Comparison of ENCODE assay signal across 1 cellular context in the genomic region with DNA sequence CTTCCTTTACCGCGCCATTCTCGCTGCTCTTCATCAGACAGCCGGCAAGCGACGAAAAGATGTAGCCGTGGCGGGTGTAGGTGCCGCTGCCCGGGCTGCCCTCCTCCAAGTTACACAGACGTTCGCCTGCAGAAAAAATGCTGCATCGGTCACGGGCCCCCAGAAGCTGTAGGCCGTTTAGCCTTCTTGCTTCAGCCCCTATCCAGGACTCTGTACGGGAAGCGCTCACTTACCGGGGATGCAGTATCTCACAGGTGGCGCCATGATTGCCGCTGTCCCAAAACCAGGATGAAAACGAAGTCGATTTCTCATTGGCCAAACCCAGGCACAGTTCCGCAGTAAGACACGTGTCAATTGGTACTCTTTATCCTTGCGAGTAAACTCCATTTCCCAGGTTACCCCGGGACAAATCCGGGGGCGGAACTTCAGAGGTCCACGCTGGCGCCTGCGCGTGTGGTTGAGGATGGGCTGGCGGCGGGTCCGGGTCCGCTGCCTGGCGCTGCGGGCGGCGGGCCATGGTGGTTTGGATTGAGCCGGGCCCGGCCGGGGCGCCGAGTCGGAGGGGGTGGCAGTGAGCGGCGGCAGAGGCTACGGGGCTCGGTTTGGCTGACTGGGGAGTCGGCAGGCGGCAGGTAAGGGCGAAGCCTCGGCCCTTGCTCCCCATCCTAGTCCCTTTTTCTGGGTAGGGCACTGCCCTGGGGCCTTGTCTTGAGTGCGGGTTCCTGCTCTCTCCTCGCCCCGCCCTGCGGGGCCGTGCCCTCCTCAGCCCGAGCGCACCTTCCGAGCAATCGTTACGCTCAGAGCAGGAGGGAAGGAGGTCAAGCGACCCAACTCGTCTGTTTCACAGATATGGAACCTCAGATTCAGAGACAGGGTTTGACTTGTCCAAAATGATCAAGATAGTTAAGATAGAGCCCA.
TF ChIP-seq lines count a peak whose summit lies in the region.

A gene with protein sequence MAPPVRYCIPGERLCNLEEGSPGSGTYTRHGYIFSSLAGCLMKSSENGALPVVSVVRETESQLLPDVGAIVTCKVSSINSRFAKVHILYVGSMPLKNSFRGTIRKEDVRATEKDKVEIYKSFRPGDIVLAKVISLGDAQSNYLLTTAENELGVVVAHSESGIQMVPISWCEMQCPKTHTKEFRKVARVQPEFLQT (minus strand): TSS at position 285 of the 918 bp plus-strand sequence. CDS start 21 bp downstream, at position 264.
A gene (plus strand): TSS at position 454 of the 918 bp plus-strand sequence. CDS start 5,501 bp downstream, outside the sequence.

TF ChIP-seq in GM12878, 131 proteins besides CTCF, POLR2A, EP300 and RAD21 (continued from another document):
- TF ChIP-seq, protein P1, sequence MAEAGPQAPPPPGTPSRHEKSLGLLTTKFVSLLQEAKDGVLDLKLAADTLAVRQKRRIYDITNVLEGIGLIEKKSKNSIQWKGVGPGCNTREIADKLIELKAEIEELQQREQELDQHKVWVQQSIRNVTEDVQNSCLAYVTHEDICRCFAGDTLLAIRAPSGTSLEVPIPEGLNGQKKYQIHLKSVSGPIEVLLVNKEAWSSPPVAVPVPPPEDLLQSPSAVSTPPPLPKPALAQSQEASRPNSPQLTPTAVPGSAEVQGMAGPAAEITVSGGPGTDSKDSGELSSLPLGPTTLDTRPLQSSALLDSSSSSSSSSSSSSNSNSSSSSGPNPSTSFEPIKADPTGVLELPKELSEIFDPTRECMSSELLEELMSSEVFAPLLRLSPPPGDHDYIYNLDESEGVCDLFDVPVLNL (IDR thresholded peaks at IDR 0.05; ENCODE audit: low read depth, low read length), result no peak
- peak; percentile 60; the same call in 1 of the 2 replicates for TF ChIP-seq RAD51 (IDR thresholded peaks at IDR 0.05)
- peak; percentile 9 for TF ChIP-seq RELA (IDR thresholded peaks at IDR 0.05; ENCODE audit: borderline replicate concordance, partially characterized antibody)
- peak; percentile 56; the same call in 1 of the 2 replicates for TF ChIP-seq ASH2L (IDR thresholded peaks at IDR 0.05; ENCODE audit: borderline replicate concordance, low read depth)
- peak; percentile 65 for TF ChIP-seq FOS (IDR thresholded peaks at IDR 0.05; ENCODE audit: borderline replicate concordance, extremely low read depth, insufficient read length)
- TF ChIP-seq SREBF2 (IDR thresholded peaks at IDR 0.05; ENCODE audit: low read length), result peak; percentile 51; the same call in 1 of the 2 replicates
- no peak for TF ChIP-seq SMAD1 (IDR thresholded peaks at IDR 0.05; ENCODE audit: low read depth, partially characterized antibody)
- TF ChIP-seq LARP7 (IDR thresholded peaks at IDR 0.05), result peak; percentile 71
- TF ChIP-seq IKZF1 (conservative IDR thresholded peaks at IDR 0.05), result peak; percentile 96
- peak; percentile 43; the same call in 1 of the 2 replicates for TF ChIP-seq NR2F1 (conservative IDR thresholded peaks at IDR 0.05)
- peak in 1 of 2 experiments; percentile 48; a peak in 1 of 4 replicates for TF ChIP-seq BHLHE40 (IDR thresholded peaks at IDR 0.05; ENCODE audit: borderline replicate concordance in 1 of 2, low read depth in 2 of 2, low read length in 1 of 2)
- TF ChIP-seq, protein P2, sequence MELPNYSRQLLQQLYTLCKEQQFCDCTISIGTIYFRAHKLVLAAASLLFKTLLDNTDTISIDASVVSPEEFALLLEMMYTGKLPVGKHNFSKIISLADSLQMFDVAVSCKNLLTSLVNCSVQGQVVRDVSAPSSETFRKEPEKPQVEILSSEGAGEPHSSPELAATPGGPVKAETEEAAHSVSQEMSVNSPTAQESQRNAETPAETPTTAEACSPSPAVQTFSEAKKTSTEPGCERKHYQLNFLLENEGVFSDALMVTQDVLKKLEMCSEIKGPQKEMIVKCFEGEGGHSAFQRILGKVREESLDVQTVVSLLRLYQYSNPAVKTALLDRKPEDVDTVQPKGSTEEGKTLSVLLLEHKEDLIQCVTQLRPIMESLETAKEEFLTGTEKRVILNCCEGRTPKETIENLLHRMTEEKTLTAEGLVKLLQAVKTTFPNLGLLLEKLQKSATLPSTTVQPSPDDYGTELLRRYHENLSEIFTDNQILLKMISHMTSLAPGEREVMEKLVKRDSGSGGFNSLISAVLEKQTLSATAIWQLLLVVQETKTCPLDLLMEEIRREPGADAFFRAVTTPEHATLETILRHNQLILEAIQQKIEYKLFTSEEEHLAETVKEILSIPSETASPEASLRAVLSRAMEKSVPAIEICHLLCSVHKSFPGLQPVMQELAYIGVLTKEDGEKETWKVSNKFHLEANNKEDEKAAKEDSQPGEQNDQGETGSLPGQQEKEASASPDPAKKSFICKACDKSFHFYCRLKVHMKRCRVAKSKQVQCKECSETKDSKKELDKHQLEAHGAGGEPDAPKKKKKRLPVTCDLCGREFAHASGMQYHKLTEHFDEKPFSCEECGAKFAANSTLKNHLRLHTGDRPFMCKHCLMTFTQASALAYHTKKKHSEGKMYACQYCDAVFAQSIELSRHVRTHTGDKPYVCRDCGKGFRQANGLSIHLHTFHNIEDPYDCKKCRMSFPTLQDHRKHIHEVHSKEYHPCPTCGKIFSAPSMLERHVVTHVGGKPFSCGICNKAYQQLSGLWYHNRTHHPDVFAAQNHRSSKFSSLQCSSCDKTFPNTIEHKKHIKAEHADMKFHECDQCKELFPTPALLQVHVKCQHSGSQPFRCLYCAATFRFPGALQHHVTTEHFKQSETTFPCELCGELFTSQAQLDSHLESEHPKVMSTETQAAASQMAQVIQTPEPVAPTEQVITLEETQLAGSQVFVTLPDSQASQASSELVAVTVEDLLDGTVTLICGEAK (IDR thresholded peaks at IDR 0.05; ENCODE audit: borderline replicate concordance), result peak; percentile 60; the same call in 1 of the 2 replicates
- TF ChIP-seq HCFC1 (IDR thresholded peaks at IDR 0.05; ENCODE audit: low read length), result peak; percentile 92
- no peak for TF ChIP-seq BRCA1 (IDR thresholded peaks at IDR 0.05; ENCODE audit: low read depth, low read length)
